ENCODE assay signal across 1 cellular context in the genomic region with DNA sequence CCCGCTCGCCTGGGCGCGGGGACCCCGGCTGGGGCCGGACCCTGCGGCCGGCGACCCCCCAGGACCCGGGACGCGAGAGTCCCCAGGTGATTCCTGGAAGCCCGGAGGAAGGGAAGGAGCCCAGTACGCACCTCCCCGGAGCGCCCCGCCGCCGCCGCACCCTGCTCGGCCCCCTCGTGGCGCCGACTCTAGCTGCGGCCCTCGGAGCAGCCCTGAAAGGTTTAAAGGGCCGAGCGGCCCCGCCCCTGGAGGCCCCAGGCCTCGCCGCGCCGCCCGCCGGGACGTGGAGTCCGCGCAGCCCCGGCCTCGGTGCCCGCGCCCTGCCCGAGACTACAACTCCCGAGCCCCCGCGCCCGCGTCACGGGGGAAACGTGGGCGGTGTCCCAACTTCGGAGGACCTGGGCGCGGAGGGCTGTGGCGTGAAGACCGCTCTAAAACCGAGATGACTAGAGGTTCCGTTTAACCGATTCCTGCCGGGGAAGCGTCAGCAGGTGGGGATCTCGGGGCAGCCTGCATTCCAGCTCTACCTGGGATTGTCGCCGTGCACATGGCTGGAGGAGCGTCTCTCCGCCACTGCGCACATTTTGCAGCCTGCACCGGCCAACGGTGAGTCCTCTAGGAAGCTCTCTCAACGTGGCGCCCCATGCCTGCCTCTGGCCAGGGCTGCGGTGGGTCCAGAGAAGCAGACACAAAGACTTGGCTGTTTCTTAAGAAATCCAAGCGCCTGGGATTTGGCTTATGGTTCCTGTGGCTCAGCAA.
TF ChIP-seq lines count a peak whose summit lies in the region.

TMEM150A (minus strand) TSS at position 223 of the 759 bp plus-strand sequence. CDS start 750 bp downstream, outside the sequence.

TF ChIP-seq in HepG2, 621 proteins besides CTCF, POLR2A, EP300 and RAD21 (continued from another document and continues in another):
- TF ChIP-seq ZSCAN5A (CRISPR knock-in tag; IDR thresholded peaks at IDR 0.05; ENCODE audit: borderline replicate concordance) (no peak), ATM (IDR thresholded peaks at IDR 0.05; ENCODE audit: borderline replicate concordance) (no peak), ZNF10 (CRISPR knock-in tag; IDR thresholded peaks at IDR 0.05; ENCODE audit: borderline replicate concordance, low read depth) (no peak), EEA1 (CRISPR knock-in tag; IDR thresholded peaks at IDR 0.05; ENCODE audit: borderline replicate concordance) (no peak), ZNF44 (CRISPR knock-in tag; IDR thresholded peaks at IDR 0.05) (no peak), ZNF407 (CRISPR knock-in tag; IDR thresholded peaks at IDR 0.05; ENCODE audit: not compliant biosample characterization) (peak; percentile 62), MEIS2 (CRISPR knock-in tag; IDR thresholded peaks at IDR 0.05) (no peak; the same call in 1 of the 2 replicates), ZNF574 (CRISPR knock-in tag; IDR thresholded peaks at IDR 0.05) (peak; percentile 89), ZNF232 (CRISPR knock-in tag; IDR thresholded peaks at IDR 0.05; ENCODE audit: borderline replicate concordance) (0 out of 2 replicates have a peak, but pooled peaks have one; percentile 20), BRCA1 (CRISPR knock-in tag; IDR thresholded peaks at IDR 0.05) (no peak), ZFP1 (CRISPR knock-in tag; IDR thresholded peaks at IDR 0.05) (0 out of 2 replicates have a peak, but pooled peaks have one; percentile 4), BRF2 (CRISPR knock-in tag; IDR thresholded peaks at IDR 0.05) (peak; percentile 91), CAMTA2 (CRISPR knock-in tag; IDR thresholded peaks at IDR 0.05; ENCODE audit: borderline replicate concordance) (no peak; the same call in 1 of the 2 replicates), ZNF30 (CRISPR knock-in tag; IDR thresholded peaks at IDR 0.05) (0 out of 2 replicates have a peak, but pooled peaks have one; percentile 59), TSC22D2 (CRISPR knock-in tag; IDR thresholded peaks at IDR 0.05; ENCODE audit: borderline replicate concordance) (no peak), PHF8 (CRISPR knock-in tag; IDR thresholded peaks at IDR 0.05) (peak; percentile 86), REPIN1 (CRISPR knock-in tag; IDR thresholded peaks at IDR 0.05; ENCODE audit: borderline replicate concordance, low read depth) (no peak; the same call in none of the 2 replicates), ZNF451 (CRISPR knock-in tag; IDR thresholded peaks at IDR 0.05) (peak; percentile 87; the same call in 1 of the 2 replicates), KLF15 (CRISPR knock-in tag; IDR thresholded peaks at IDR 0.05; ENCODE audit: borderline replicate concordance) (peak; percentile 27; the same call in 1 of the 2 replicates)
- TF ChIP-seq, protein P1, sequence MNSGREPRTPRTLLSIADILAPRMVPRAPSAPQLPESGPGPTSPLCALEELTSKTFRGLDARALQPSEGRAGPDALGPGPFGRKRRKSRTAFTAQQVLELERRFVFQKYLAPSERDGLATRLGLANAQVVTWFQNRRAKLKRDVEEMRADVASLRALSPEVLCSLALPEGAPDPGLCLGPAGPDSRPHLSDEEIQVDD (CRISPR knock-in tag; IDR thresholded peaks at IDR 0.05; ENCODE audit: borderline replicate concordance): no peak; the same call in none of the 2 replicates
- TF ChIP-seq, protein P2, sequence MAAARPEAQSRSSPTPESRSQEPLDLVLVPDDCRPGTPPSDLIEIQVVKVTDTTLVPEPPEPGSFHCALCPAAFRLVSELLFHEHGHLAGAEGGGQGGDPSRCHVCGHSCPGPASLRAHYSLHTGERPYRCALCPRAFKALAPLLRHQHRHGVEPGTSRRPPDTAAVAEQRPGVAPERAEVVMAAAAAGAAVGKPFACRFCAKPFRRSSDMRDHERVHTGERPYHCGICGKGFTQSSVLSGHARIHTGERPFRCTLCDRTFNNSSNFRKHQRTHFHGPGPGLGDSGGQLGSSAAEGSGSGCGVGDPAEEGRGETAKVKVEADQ (CRISPR knock-in tag; IDR thresholded peaks at IDR 0.05; ENCODE audit: borderline replicate concordance): 0 out of 2 replicates have a peak, but pooled peaks have one; percentile 25
- TF ChIP-seq, protein P3, sequence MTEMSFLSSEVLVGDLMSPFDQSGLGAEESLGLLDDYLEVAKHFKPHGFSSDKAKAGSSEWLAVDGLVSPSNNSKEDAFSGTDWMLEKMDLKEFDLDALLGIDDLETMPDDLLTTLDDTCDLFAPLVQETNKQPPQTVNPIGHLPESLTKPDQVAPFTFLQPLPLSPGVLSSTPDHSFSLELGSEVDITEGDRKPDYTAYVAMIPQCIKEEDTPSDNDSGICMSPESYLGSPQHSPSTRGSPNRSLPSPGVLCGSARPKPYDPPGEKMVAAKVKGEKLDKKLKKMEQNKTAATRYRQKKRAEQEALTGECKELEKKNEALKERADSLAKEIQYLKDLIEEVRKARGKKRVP (CRISPR knock-in tag; IDR thresholded peaks at IDR 0.05): 0 out of 4 replicates have a peak, but pooled peaks of 1 of the 2 experiments have one; percentile 28
- TF ChIP-seq, protein P4, sequence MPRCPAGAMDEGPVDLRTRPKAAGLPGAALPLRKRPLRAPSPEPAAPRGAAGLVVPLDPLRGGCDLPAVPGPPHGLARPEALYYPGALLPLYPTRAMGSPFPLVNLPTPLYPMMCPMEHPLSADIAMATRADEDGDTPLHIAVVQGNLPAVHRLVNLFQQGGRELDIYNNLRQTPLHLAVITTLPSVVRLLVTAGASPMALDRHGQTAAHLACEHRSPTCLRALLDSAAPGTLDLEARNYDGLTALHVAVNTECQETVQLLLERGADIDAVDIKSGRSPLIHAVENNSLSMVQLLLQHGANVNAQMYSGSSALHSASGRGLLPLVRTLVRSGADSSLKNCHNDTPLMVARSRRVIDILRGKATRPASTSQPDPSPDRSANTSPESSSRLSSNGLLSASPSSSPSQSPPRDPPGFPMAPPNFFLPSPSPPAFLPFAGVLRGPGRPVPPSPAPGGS (CRISPR knock-in tag; IDR thresholded peaks at IDR 0.05): peak; percentile 86; the same call in 1 of the 2 replicates
- TF ChIP-seq, protein P5, sequence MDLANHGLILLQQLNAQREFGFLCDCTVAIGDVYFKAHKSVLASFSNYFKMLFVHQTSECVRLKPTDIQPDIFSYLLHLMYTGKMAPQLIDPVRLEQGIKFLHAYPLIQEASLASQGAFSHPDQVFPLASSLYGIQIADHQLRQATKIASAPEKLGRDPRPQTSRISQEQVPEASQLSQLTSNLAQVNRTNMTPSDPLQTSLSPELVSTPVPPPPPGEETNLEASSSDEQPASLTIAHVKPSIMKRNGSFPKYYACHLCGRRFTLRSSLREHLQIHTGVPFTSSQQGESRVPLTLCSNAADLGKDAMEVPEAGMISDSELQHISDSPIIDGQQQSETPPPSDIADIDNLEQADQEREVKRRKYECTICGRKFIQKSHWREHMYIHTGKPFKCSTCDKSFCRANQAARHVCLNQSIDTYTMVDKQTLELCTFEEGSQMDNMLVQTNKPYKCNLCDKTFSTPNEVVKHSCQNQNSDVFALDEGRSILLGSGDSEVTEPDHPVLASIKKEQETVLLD (CRISPR knock-in tag; IDR thresholded peaks at IDR 0.05; ENCODE audit: low read depth): peak; percentile 63; the same call in 1 of the 2 replicates
- TF ChIP-seq, protein P6, sequence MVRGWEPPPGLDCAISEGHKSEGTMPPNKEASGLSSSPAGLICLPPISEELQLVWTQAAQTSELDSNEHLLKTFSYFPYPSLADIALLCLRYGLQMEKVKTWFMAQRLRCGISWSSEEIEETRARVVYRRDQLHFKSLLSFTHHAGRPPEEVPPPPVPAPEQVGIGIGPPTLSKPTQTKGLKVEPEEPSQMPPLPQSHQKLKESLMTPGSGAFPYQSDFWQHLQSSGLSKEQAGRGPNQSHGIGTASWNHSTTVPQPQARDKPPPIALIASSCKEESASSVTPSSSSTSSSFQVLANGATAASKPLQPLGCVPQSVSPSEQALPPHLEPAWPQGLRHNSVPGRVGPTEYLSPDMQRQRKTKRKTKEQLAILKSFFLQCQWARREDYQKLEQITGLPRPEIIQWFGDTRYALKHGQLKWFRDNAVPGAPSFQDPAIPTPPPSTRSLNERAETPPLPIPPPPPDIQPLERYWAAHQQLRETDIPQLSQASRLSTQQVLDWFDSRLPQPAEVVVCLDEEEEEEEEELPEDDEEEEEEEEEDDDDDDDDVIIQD (CRISPR knock-in tag; IDR thresholded peaks at IDR 0.05; ENCODE audit: low read depth): no peak
